In genomic region chr7:134900430-134900876, GRCh38 we compare ENCODE assay signal across 8 cellular contexts.
DNase-seq lines count a peak whose midpoint lies in the region; ATAC-seq, FAIRE-seq and TF ChIP-seq lines count a peak whose summit lies in the region.

No MANE protein-coding gene starts in this region.

- H3K4me3 ChIP-seq in small intestine (ENCODE audit: low read depth in 1 of 2, low read length in 2 of 2): no peak overlapping the region

- peak; percentile 74 for ATAC-seq in GM21360 (IDR thresholded peaks at IDR 0.05; ENCODE audit: unreplicated experiment)
- peak; percentile 65 for ATAC-seq in HG03103 (IDR thresholded peaks at IDR 0.05; ENCODE audit: low read depth, unreplicated experiment)
- no peak for ATAC-seq in activated CD8-positive, alpha-beta memory T cell treated with anti-CD3 and anti-CD28 coated beads, Interleukin-2, amount 10 ng/mL, durations not matched to agents 7 days and 5 days

- CTCF ChIA-PET in activated CD8-positive, alpha-beta memory T cell treated with anti-CD3 and anti-CD28 coated beads, Interleukin-2, amount 10 ng/mL, durations not matched to agents 7 days and 5 days (lab: Charles Lee): no interaction called here

- H3K36me3 ChIP-seq in small intestine (ENCODE audit: control insufficient read depth in 2 of 2, insufficient read depth in 2 of 2, low read length in 2 of 2): no peaks in the 10 kb centered on the region

- in situ Hi-C loops in G401 (cut with HindIII; ENCODE audit: low sequenced_read_pairs): no loop called here

- no peaks in the 10 kb centered on the region for H3K4me1 ChIP-seq in small intestine (ENCODE audit: control insufficient read depth in 2 of 2, insufficient read depth in 1 of 2, low read depth in 1 of 2, low read length in 1 of 2)

- H3K27ac Mint-ChIP-seq in chondrocyte (ENCODE audit: unreplicated experiment): peak overlapping the region; percentile 97
- no peak overlapping the region for H3K27ac Mint-ChIP-seq in activated CD8-positive, alpha-beta memory T cell treated with anti-CD3 and anti-CD28 coated beads, Interleukin-2, amount 10 ng/mL, durations not matched to agents 7 days and 5 days

- H3K9me3 ChIP-seq in small intestine (ENCODE audit: control insufficient read depth, low read depth): no peaks in the 10 kb centered on the region

- FAIRE-seq in small intestine (lab: Jason Lieb, UNC) (no peak), GM12892 (lab: Jason Lieb, UNC) (no peak)

- TF ChIP-seq POLR2A in GM12892 (IDR thresholded peaks at IDR 0.05; ENCODE audit: low read depth, low read length): no peak

- no peak overlapping the region for H3K27ac ChIP-seq in small intestine (ENCODE audit: low read depth in 1 of 2, low read length in 1 of 2)

- no peaks in the 10 kb centered on the region for H3K27me3 ChIP-seq in small intestine (ENCODE audit: control insufficient read depth in 2 of 2, insufficient read depth in 2 of 2, low read length in 2 of 2)

- no peak overlapping the region for H3K4me3 Mint-ChIP-seq in chondrocyte (ENCODE audit: unreplicated experiment)
- no peak overlapping the region for H3K4me3 Mint-ChIP-seq in activated CD8-positive, alpha-beta memory T cell treated with anti-CD3 and anti-CD28 coated beads, Interleukin-2, amount 10 ng/mL, durations not matched to agents 7 days and 5 days

- H3K9me3 Mint-ChIP-seq in chondrocyte (ENCODE audit: low read depth): no peaks in the 10 kb centered on the region
- H3K9me3 Mint-ChIP-seq in activated CD8-positive, alpha-beta memory T cell treated with anti-CD3 and anti-CD28 coated beads, Interleukin-2, amount 10 ng/mL, durations not matched to agents 7 days and 5 days (ENCODE audit: low read depth): peaks cover 7% of the 10 kb centered on the region

- 80 to 83% (median 82%) methylated on average over 5 of the region's 5 CpGs for WGBS in small intestine, 3 donors

- TF ChIP-seq CTCF in chondrocyte (IDR thresholded peaks at IDR 0.05): no peak

- H3K36me3 Mint-ChIP-seq in chondrocyte (ENCODE audit: low read depth): peaks cover 52% of the 10 kb centered on the region
- no peaks in the 10 kb centered on the region for H3K36me3 Mint-ChIP-seq in activated CD8-positive, alpha-beta memory T cell treated with anti-CD3 and anti-CD28 coated beads, Interleukin-2, amount 10 ng/mL, durations not matched to agents 7 days and 5 days

- peaks cover 79% of the 10 kb centered on the region for H3K4me1 Mint-ChIP-seq in chondrocyte (ENCODE audit: low read depth)
- no peaks in the 10 kb centered on the region for H3K4me1 Mint-ChIP-seq in activated CD8-positive, alpha-beta memory T cell treated with anti-CD3 and anti-CD28 coated beads, Interleukin-2, amount 10 ng/mL, durations not matched to agents 7 days and 5 days

- peak; percentile 22 for DNase-seq in G401 (ENCODE audit: low spot score)
- no peak for DNase-seq in chondrocyte (ENCODE audit: low spot score)
- DNase-seq in small intestine: no peak
- DNase-seq in NCI-H1436 (lab: John Stamatoyannopoulos, UW): no peak
- DNase-seq in GM12892 (ENCODE audit: insufficient read length): no peak
- DNase-seq in activated CD8-positive, alpha-beta memory T cell treated with anti-CD3 and anti-CD28 coated beads, Interleukin-2, amount 10 ng/mL, durations not matched to agents 7 days and 5 days: no peak

- no peaks in the 10 kb centered on the region for H3K27me3 Mint-ChIP-seq in chondrocyte (ENCODE audit: low read depth)
- no peaks in the 10 kb centered on the region for H3K27me3 Mint-ChIP-seq in activated CD8-positive, alpha-beta memory T cell treated with anti-CD3 and anti-CD28 coated beads, Interleukin-2, amount 10 ng/mL, durations not matched to agents 7 days and 5 days
